Comparison of ENCODE assay signal across 1 cellular context in genomic region chr5:127031147-127031862, GRCh38.
TF ChIP-seq lines count a peak whose summit lies in the region.

No MANE protein-coding gene starts in this region.

TF ChIP-seq in H1, 55 proteins besides CTCF, POLR2A, EP300 and RAD21:
- TF ChIP-seq NRF1 (IDR thresholded peaks at IDR 0.05; ENCODE audit: low read depth, low read length) = no peak
- TF ChIP-seq KDM4A (IDR thresholded peaks at IDR 0.05; ENCODE audit: low read depth, low read length, severe bottlenecking) = peak; percentile 32
- TF ChIP-seq SIRT6 (IDR thresholded peaks at IDR 0.05; ENCODE audit: low read length) = no peak
- peak; percentile 28; the same call in 1 of the 2 replicates for TF ChIP-seq SUZ12 (IDR thresholded peaks at IDR 0.05; ENCODE audit: low read length)
- TF ChIP-seq MAX (IDR thresholded peaks at IDR 0.05) = peak; percentile 85
- no peak for TF ChIP-seq ATF3 (IDR thresholded peaks at IDR 0.05; ENCODE audit: insufficient read depth, low read depth, low read length)
- peak; percentile 89 for TF ChIP-seq E2F6 (IDR thresholded peaks at IDR 0.05)
- TF ChIP-seq EZH2 (IDR thresholded peaks at IDR 0.05; ENCODE audit: low read depth, low read length, severe bottlenecking) = peak; percentile 10
- TF ChIP-seq CTBP2 (IDR thresholded peaks at IDR 0.05; ENCODE audit: borderline replicate concordance, insufficient read depth, insufficient read length, low read length) = no peak
- no peak for TF ChIP-seq HDAC6 (IDR thresholded peaks at IDR 0.05; ENCODE audit: low read depth, low read length)
TF ChIP-seq in H1: peak in this region for 5.
